In genomic region chr19:47418595-47419036, GRCh38 we compare ENCODE assay signal across 11 cellular contexts. TPM values are rescaled to one million over a fixed set of nuclear protein-coding genes. Genes with fewer than 3 reads are reported as not detected.
DNase-seq lines count a peak whose midpoint lies in the region; ATAC-seq and TF ChIP-seq lines count a peak whose summit lies in the region.
"Had no signal": no experiment of that assay in that cellular context is flagged by ENCODE, and none has a peak within 500 bp of the region (broad histone marks: within the 10 kb centered on the region; RNA-seq: fewer than 3 reads in every experiment).

No MANE protein-coding gene starts in this region.

- no peak for ATAC-seq in HG02852 (IDR thresholded peaks at IDR 0.05; ENCODE audit: unreplicated experiment)

- TF ChIP-seq CTCF in BE2C (IDR thresholded peaks at IDR 0.05; ENCODE audit: low read depth, low read length) (no peak), esophagus muscularis mucosa (IDR thresholded peaks at IDR 0.05) (no peak)

- TF ChIP-seq POLR2A in esophagus muscularis mucosa (IDR thresholded peaks at IDR 0.05; ENCODE audit: low read depth): no peak

- H3K27ac ChIP-seq in esophagus muscularis mucosa (replicated peaks in 1 of 4): peak overlapping the region in 2 of 4 donors; percentile 26 to 49

- H3K4me3 ChIP-seq in BE2C (ENCODE audit: low read depth, low read length) (peak overlapping the region; percentile 53), NT2/D1 (ENCODE audit: insufficient read length, low read depth) (peak overlapping the region; percentile 69), esophagus muscularis mucosa (peak overlapping the region; percentile 60 to 87 (median 62)), neuron (ENCODE audit: low read length) (peak overlapping the region; percentile 64)

- TF ChIP-seq EP300 in esophagus muscularis mucosa (IDR thresholded peaks at IDR 0.05): no peak

- WGBS in esophagus muscularis mucosa: 4% methylated on average over 16 of the region's 16 CpGs

- peaks cover 18 to 25% of the 10 kb centered on the region in 2 donors for H3K4me1 Mint-ChIP-seq in immature natural killer cell

- intact Hi-C loops in esophagus muscularis mucosa (cut with DNase I): no loop called here

- H3K9ac ChIP-seq in NT2/D1 (ENCODE audit: insufficient read length, low read depth): peak overlapping the region; percentile 81

- no peak overlapping the region for H2AFZ ChIP-seq in neuron (ENCODE audit: low read depth, low read length)

- DNase-seq in BE2C (no peak), NT2/D1 (ENCODE audit: low read depth, low spot score) (no peak), esophagus muscularis mucosa (ENCODE audit: extremely low spot score) (no peak), immature natural killer cell (no peak), NCI-H1930 (lab: John Stamatoyannopoulos, UW) (no peak)
- DNase-seq in stimulated activated CD4-positive, alpha-beta T cell treated with anti-CD3 and anti-CD28 coated beads, Interleukin-2, amount 100 ng/mL, for 24 hours: no peak
- DNase-seq: RPMI8226 had no signal

- H3K36me3 Mint-ChIP-seq in immature natural killer cell: peaks cover 3 to 14% (median 10%) of the 10 kb centered on the region in 3 donors

- H3K9me3 ChIP-seq in BE2C (no peaks in the 10 kb centered on the region), NT2/D1 (ENCODE audit: insufficient read depth, low read length) (no peaks in the 10 kb centered on the region), esophagus muscularis mucosa (no peaks in the 10 kb centered on the region), neuron (ENCODE audit: low read length) (no peaks in the 10 kb centered on the region)

- no peak overlapping the region for H3K27ac Mint-ChIP-seq in immature natural killer cell
- H3K27ac Mint-ChIP-seq: stimulated activated naive CD8-positive, alpha-beta T cell treated with anti-CD3 and anti-CD28 coated beads, Interleukin-15, Interleukin-2, amounts not matched to agents 100 ng/mL and 50 ng/mL, for 24 hours had no signal

- H3K36me3 ChIP-seq in BE2C (peaks cover 7% of the 10 kb centered on the region; the same call in 1 of the 2 replicates), NT2/D1 (ENCODE audit: insufficient read depth, insufficient read length, low read length) (peaks cover 13% of the 10 kb centered on the region), esophagus muscularis mucosa (peaks cover 0 to 9% (median 4%) of the 10 kb centered on the region in 4 donors), neuron (ENCODE audit: insufficient read depth, low read length) (peaks cover 15% of the 10 kb centered on the region)

- H3K27me3 Mint-ChIP-seq in immature natural killer cell (ENCODE audit: low read depth in 3 of 3): peaks cover 30 to 43% (median 39%) of the 10 kb centered on the region in 3 donors

- peak overlapping the region in 2 of 5 donors; percentile 4 to 74 for H3K4me3 Mint-ChIP-seq in immature natural killer cell

- H3K9me3 Mint-ChIP-seq in immature natural killer cell: no peaks in the 10 kb centered on the region
- H3K9me3 Mint-ChIP-seq: stimulated activated naive CD8-positive, alpha-beta T cell treated with anti-CD3 and anti-CD28 coated beads, Interleukin-15, Interleukin-2, amounts not matched to agents 100 ng/mL and 50 ng/mL, for 24 hours had no signal

- H3K27me3 ChIP-seq in BE2C (peaks cover 26% of the 10 kb centered on the region), NT2/D1 (ENCODE audit: insufficient read depth, insufficient read length) (peaks cover 52% of the 10 kb centered on the region), esophagus muscularis mucosa (peaks cover 0 to 91% (median 30%) of the 10 kb centered on the region in 4 donors), neuron (ENCODE audit: insufficient read depth, low read length) (no peaks in the 10 kb centered on the region)

- H3K4me1 ChIP-seq in BE2C: peaks cover 11% of the 10 kb centered on the region
- peaks cover 9% of the 10 kb centered on the region for H3K4me1 ChIP-seq in NT2/D1 (ENCODE audit: insufficient read depth, insufficient read length)
- peaks cover 0 to 52% (median 29%) of the 10 kb centered on the region in 4 donors for H3K4me1 ChIP-seq in esophagus muscularis mucosa
- peaks cover 51% of the 10 kb centered on the region for H3K4me1 ChIP-seq in neuron (ENCODE audit: insufficient read depth, low read length)

RNA-seq across cellular contexts. Expression of gene MEIS3, which starts 0.7 kb away (rescaled TPM):
- 67.1 TPM for polyA plus RNA-seq in BE2C (2012; ENCODE audit: insufficient read depth, insufficient read length, low read depth)
- total RNA-seq in esophagus muscularis mucosa: 10 to 100 TPM; 22.8 to 33.2 (median 30.7) TPM
- not detected for polyA plus RNA-seq in immature natural killer cell
- total RNA-seq: mononuclear cell had no signal

RNA-seq across cellular contexts. Expression of gene SLC8A2, which starts 53.1 kb away (rescaled TPM):
- 1.8 TPM for polyA plus RNA-seq in BE2C (2012; ENCODE audit: insufficient read depth, insufficient read length, low read depth)
- 10 to 100 TPM in 2 of 4 donors, 1 to 10 TPM in 2; 6.2 to 18.7 (median 10.4) TPM for total RNA-seq in esophagus muscularis mucosa
- not detected for polyA plus RNA-seq in immature natural killer cell
- total RNA-seq: mononuclear cell had no signal
